1 cellular context compared by ENCODE assay signal in the genomic region with DNA sequence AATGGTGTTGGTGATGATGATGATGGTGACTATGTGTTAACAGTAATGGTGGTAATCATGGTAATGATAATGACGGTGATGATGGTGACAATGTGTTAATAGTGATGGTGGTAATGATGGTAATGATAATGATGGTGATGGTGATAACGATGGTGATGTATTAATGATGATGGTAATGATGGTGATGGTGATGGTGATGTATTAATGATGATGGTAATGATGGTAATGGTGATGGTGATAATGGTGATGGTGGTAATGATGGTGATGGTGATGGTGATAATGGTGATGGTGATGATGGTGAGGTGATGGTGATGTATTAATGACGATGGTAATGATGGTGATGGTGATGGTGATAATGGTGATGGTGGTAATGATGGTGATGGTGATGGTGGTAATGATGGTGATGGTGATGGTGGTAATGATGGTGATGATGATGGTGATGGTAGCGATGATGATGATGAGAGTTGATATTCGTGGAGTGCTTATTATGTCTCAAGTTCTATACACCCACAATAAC.
TF ChIP-seq lines count a peak whose summit lies in the region.

No MANE protein-coding gene starts in this region.

TF ChIP-seq in K562, 482 proteins besides CTCF, POLR2A, EP300 and RAD21 (continued from another document):
- TF ChIP-seq ZNF407 (IDR thresholded peaks at IDR 0.05; ENCODE audit: low read depth): no peak
